In the genomic region with DNA sequence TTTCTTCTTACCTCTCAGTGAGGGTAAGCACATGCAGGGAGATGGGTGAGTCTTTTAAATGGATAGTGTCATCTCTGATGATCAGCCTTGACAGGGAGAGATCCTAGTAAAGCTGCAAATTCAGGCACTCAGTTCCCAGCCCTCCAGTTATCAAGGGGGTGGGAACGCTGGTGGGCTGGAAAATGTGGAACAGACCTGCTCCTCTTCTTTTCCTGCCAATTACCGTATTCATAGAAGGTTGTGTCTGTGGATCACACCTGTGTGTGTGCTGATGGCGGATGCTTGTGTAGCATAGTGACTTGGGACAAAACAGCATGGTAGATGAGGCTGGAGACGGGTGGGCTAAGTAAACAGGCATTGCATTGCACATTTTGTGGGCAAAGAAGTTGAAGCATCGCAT, we compare ENCODE assay signal across 22 cellular contexts.
"Had no signal": no experiment of that assay in that cellular context is flagged by ENCODE, and none has a peak within 500 bp of the region (broad histone marks: within the 10 kb centered on the region; RNA-seq: fewer than 3 reads in every experiment).

No MANE protein-coding gene starts in this region.

- H3K27ac ChIP-seq: stomach, suprapubic skin, transverse colon had no signal

- FAIRE-seq: small intestine had no signal

- DNase-seq: activated CD4-positive, alpha-beta T cell treated with anti-CD3 and anti-CD28 coated beads for 4 hours; activated CD4-positive, alpha-beta T cell treated with anti-CD3 and anti-CD28 coated beads, Interleukin-2, amount 50 U/mL, for 48 hours; activated CD4-positive, CD25-positive, alpha-beta regulatory T cell; activated effector memory CD4-positive, alpha-beta T cell treated with anti-CD3 and anti-CD28 coated beads, Interleukin-2, amount 50 U/mL, for 16 hours; activated naive CD4-positive, alpha-beta T cell treated with anti-CD3 and anti-CD28 coated beads, Interleukin-2, amount 10 ng/mL, durations not matched to agents 7 days and 5 days; activated T-cell treated with anti-CD3 and anti-CD28 coated beads, Interleukin-2, amount 50 U/mL, for 72 hours; dermis blood vessel endothelial cell; effector CD8-positive, alpha-beta T cell; foreskin melanocyte; hippocampal formation; left cardiac atrium; small intestine; stimulated activated CD4-positive, alpha-beta T cell treated with anti-CD3 and anti-CD28 coated beads, Interleukin-2, amount 100 ng/mL, for 24 hours; stomach; transverse colon had no signal

- H3K9me3 Mint-ChIP-seq: activated T-cell treated with anti-CD3 and anti-CD28 coated beads, Interleukin-2, amount 50 U/mL, for 72 hours; memory B cell; nephron; stimulated activated memory B cell treated with anti-CD40 and anti-IgM and Interleukin-4, amounts not matched to agents 10 μg/mL and 1 μg/mL and 100 μg/mL, for 72 hours; T-helper 1 cell treated with Interleukin-12 subunit alpha and Interleukin-12 subunit beta and Interleukin-4 antibody, amounts not matched to agents 30 μg/mL and 1 μg/mL, for 36 hours had no signal

- H3K27me3 ChIP-seq: stomach, suprapubic skin, transverse colon had no signal

- H3K27me3 Mint-ChIP-seq: activated naive CD4-positive, alpha-beta T cell treated with anti-CD3 and anti-CD28 coated beads, Interleukin-2, amount 10 ng/mL, durations not matched to agents 7 days and 5 days; memory B cell; stimulated activated memory B cell treated with anti-CD40 and anti-IgM and Interleukin-4, amounts not matched to agents 10 μg/mL and 1 μg/mL and 100 μg/mL, for 72 hours had no signal

- H3K9me3 ChIP-seq: stomach, suprapubic skin, transverse colon had no signal

- H3K4me3 ChIP-seq: stomach, suprapubic skin, transverse colon had no signal

- H3K27ac Mint-ChIP-seq: activated naive CD4-positive, alpha-beta T cell treated with anti-CD3 and anti-CD28 coated beads, Interleukin-2, amount 10 ng/mL, durations not matched to agents 7 days and 5 days; activated T-cell treated with anti-CD3 and anti-CD28 coated beads, Interleukin-2, amount 50 U/mL, for 72 hours; memory B cell; nephron; stimulated activated memory B cell treated with anti-CD40 and anti-IgM and Interleukin-4, amounts not matched to agents 10 μg/mL and 1 μg/mL and 100 μg/mL, for 72 hours; T-helper 1 cell treated with Interleukin-12 subunit alpha and Interleukin-12 subunit beta and Interleukin-4 antibody, amounts not matched to agents 30 μg/mL and 1 μg/mL, for 36 hours had no signal

- H3K4me3 Mint-ChIP-seq: activated naive CD4-positive, alpha-beta T cell treated with anti-CD3 and anti-CD28 coated beads, Interleukin-2, amount 10 ng/mL, durations not matched to agents 7 days and 5 days; activated T-cell treated with anti-CD3 and anti-CD28 coated beads, Interleukin-2, amount 50 U/mL, for 72 hours; memory B cell; nephron; stimulated activated memory B cell treated with anti-CD40 and anti-IgM and Interleukin-4, amounts not matched to agents 10 μg/mL and 1 μg/mL and 100 μg/mL, for 72 hours; T-helper 1 cell treated with Interleukin-12 subunit alpha and Interleukin-12 subunit beta and Interleukin-4 antibody, amounts not matched to agents 30 μg/mL and 1 μg/mL, for 36 hours had no signal

- ATAC-seq: activated T-cell treated with anti-CD3 and anti-CD28 coated beads, Interleukin-2, amount 50 U/mL, for 72 hours; esophagus mucosa; sciatic nerve; stimulated activated memory B cell treated with anti-CD40 and anti-IgM and Interleukin-4, amounts not matched to agents 10 μg/mL and 1 μg/mL and 100 μg/mL, for 72 hours had no signal
